In genomic region chr3:55459838-55460237, GRCh38 we compare ENCODE assay signal across 6 cellular contexts. TPM values are rescaled to one million over a fixed set of nuclear protein-coding genes. Genes with fewer than 3 reads are reported as not detected.
"Had no signal": no experiment of that assay in that cellular context is flagged by ENCODE, and none has a peak within 500 bp of the region (broad histone marks: within the 10 kb centered on the region; RNA-seq: fewer than 3 reads in every experiment).

No MANE protein-coding gene starts in this region.

- H3K27ac ChIP-seq: HL-60 had no signal

- H3K4me3 Mint-ChIP-seq: IgD-negative memory B cell had no signal

- H3K4me3 ChIP-seq: K562 had no signal

- H3K36me3 Mint-ChIP-seq: IgD-negative memory B cell had no signal

- H3K27ac Mint-ChIP-seq: IgD-negative memory B cell had no signal

- ATAC-seq: HepG2, K562 had no signal

- H3K4me1 Mint-ChIP-seq: IgD-negative memory B cell had no signal

- DNase-seq: IMR-90 had no signal

RNA-seq across cellular contexts. Expression of gene WNT5A, which starts 27.3 kb away (rescaled TPM):
- total RNA-seq: HepG2, HT-29 had no signal
- polyA plus RNA-seq: HepG2, IgD-negative memory B cell, K562 had no signal
